Comparison of ENCODE assay signal across 11 cellular contexts in genomic region chr3:66488492-66488891, GRCh38. TPM values are rescaled to one million over a fixed set of nuclear protein-coding genes. Genes with fewer than 3 reads are reported as not detected.
DNase-seq lines count a peak whose midpoint lies in the region; ATAC-seq and TF ChIP-seq lines count a peak whose summit lies in the region.
"Had no signal": no experiment of that assay in that cellular context is flagged by ENCODE, and none has a peak within 500 bp of the region (broad histone marks: within the 10 kb centered on the region; RNA-seq: fewer than 3 reads in every experiment).

No MANE protein-coding gene starts in this region.

- no peak for DNase-seq in naive thymus-derived CD4-positive, alpha-beta T cell
- DNase-seq in A172 (ENCODE audit: low spot score) (no peak), GM13977 (ENCODE audit: low spot score) (no peak), NCI-H82 treated with DMSO at 0.1 percent for 48 hours (lab: John Stamatoyannopoulos, UW; ENCODE audit: unreplicated experiment) (no peak)
- DNase-seq: NCI-H2081 had no signal

- peak overlapping the region in 8 of 11 experiments; percentile 49 to 87 (median 80); a peak in 15 of 22 replicates for H3K27ac ChIP-seq in BLaER1 treated with 17β-estradiol and CSF1 and Interleukin-3, amounts not matched to agents 10 nM and 100 nM
- peak overlapping the region; percentile 82; the same call in 1 of the 2 replicates for H3K27ac ChIP-seq in VCaP
- peak overlapping the region; percentile 38 for H3K27ac ChIP-seq in naive thymus-derived CD4-positive, alpha-beta T cell (ENCODE audit: low read depth, low read length)
- H3K27ac ChIP-seq: cardiac muscle cell had no signal

- peak overlapping the region in 6 of 11 experiments; percentile 57 to 80 (median 74); a peak in 10 of 22 replicates for H3K9ac ChIP-seq in BLaER1 treated with 17β-estradiol and CSF1 and Interleukin-3, amounts not matched to agents 10 nM and 100 nM

- peaks cover 42 to 85% (median 78%) of the 10 kb centered on the region in 7 donors for H3K4me1 Mint-ChIP-seq in naive thymus-derived CD4-positive, alpha-beta T cell

- no peaks in the 10 kb centered on the region for H3K9me3 ChIP-seq in BLaER1 treated with 17β-estradiol and CSF1 and Interleukin-3, amounts not matched to agents 10 nM and 100 nM (replicated peaks in 1 of 11)
- H3K9me3 ChIP-seq in naive thymus-derived CD4-positive, alpha-beta T cell (ENCODE audit: control insufficient read depth in 2 of 3, low read length in 3 of 3) = no peaks in the 10 kb centered on the region

- intact Hi-C loops in naive thymus-derived CD4-positive, alpha-beta T cell (cut with micrococcal nuclease) = loop anchor here in 1 of 2 donors (5.0 kb wide), 1 partner anchor 1569 kb away; no protein-coding TSS in a partner anchor

- H3K4me2 ChIP-seq in BLaER1 treated with 17β-estradiol and CSF1 and Interleukin-3, amounts not matched to agents 10 nM and 100 nM = peak overlapping the region; percentile 15 to 97 (median 93); a peak in 19 of 22 replicates

- H3K4me3 Mint-ChIP-seq in naive thymus-derived CD4-positive, alpha-beta T cell = peak overlapping the region in 8 of 10 donors; percentile 15 to 81 (median 64)
- H3K4me3 Mint-ChIP-seq: CD14-positive monocyte had no signal

- in situ Hi-C loops in GM13977 (cut with MboI; ENCODE audit: low pct_unique_long_range_greater_than_20kb, low sequenced_read_pairs, unreplicated experiment) = no loop called here

- no peak overlapping the region for H3K4me3 ChIP-seq in BLaER1 treated with 17β-estradiol and CSF1 and Interleukin-3, amounts not matched to agents 10 nM and 100 nM
- H3K4me3 ChIP-seq in naive thymus-derived CD4-positive, alpha-beta T cell (ENCODE audit: low read length) = no peak overlapping the region
- H3K4me3 ChIP-seq: cardiac muscle cell had no signal

- H3K9me3 Mint-ChIP-seq in naive thymus-derived CD4-positive, alpha-beta T cell = no peaks in the 10 kb centered on the region
- H3K9me3 Mint-ChIP-seq: CD14-positive monocyte had no signal

- POLR2A ChIA-PET in naive thymus-derived CD4-positive, alpha-beta T cell (lab: Charles Lee) = interaction anchor here (0.7 kb wide), 1 partner anchor 29 kb away, joined by 3 read pairs; no protein-coding TSS in a partner anchor

- peaks cover 0 to 31% (median 3%) of the 10 kb centered on the region in 5 donors for H3K36me3 Mint-ChIP-seq in naive thymus-derived CD4-positive, alpha-beta T cell
- H3K36me3 Mint-ChIP-seq: CD14-positive monocyte had no signal

- CTCF ChIA-PET in naive thymus-derived CD4-positive, alpha-beta T cell (lab: Charles Lee) = no interaction called here

- TF ChIP-seq CTCF in VCaP (conservative IDR thresholded peaks at IDR 0.05) = no peak
- TF ChIP-seq CTCF in GM13977 (IDR thresholded peaks at IDR 0.05; ENCODE audit: extremely low read depth, insufficient read depth, missing control alignments) = no peak

- peaks cover 71 to 100% (median 100%) of the 10 kb centered on the region in 10 experiments for H3K4me1 ChIP-seq in BLaER1 treated with 17β-estradiol and CSF1 and Interleukin-3, amounts not matched to agents 10 nM and 100 nM
- H3K4me1 ChIP-seq in naive thymus-derived CD4-positive, alpha-beta T cell (ENCODE audit: control insufficient read depth in 2 of 2, insufficient read depth in 2 of 2, low read length in 2 of 2) = peaks cover 50 to 55% of the 10 kb centered on the region in 2 donors

- peak overlapping the region; percentile 68 to 96 (median 82) for H3K27ac Mint-ChIP-seq in naive thymus-derived CD4-positive, alpha-beta T cell

- H4K20me1 ChIP-seq in BLaER1 treated with 17β-estradiol and CSF1 and Interleukin-3, amounts not matched to agents 10 nM and 100 nM = peaks cover 0 to 6% (median 0%) of the 10 kb centered on the region in 11 experiments; a peak in 3 of 22 replicates

- H3K27me3 Mint-ChIP-seq in naive thymus-derived CD4-positive, alpha-beta T cell = peaks cover 0 to 3% (median 0%) of the 10 kb centered on the region in 5 donors

- H3K36me3 ChIP-seq in BLaER1 treated with 17β-estradiol and CSF1 and Interleukin-3, amounts not matched to agents 10 nM and 100 nM = peaks cover 0 to 5% (median 0%) of the 10 kb centered on the region in 11 experiments; a peak in 2 of 22 replicates
- H3K36me3 ChIP-seq in naive thymus-derived CD4-positive, alpha-beta T cell (ENCODE audit: control insufficient read depth in 2 of 3, insufficient read depth in 3 of 3, low read length in 3 of 3) = no peaks in the 10 kb centered on the region
- H3K36me3 ChIP-seq: cardiac muscle cell had no signal

- ATAC-seq in GM18907 (IDR thresholded peaks at IDR 0.05; ENCODE audit: unreplicated experiment) = peak; percentile 42
- ATAC-seq in naive thymus-derived CD4-positive, alpha-beta T cell = peak; percentile 44
- no peak for ATAC-seq in HG02938 (IDR thresholded peaks at IDR 0.05; ENCODE audit: unreplicated experiment)

- no peaks in the 10 kb centered on the region for H3K27me3 ChIP-seq in BLaER1 treated with 17β-estradiol and CSF1 and Interleukin-3, amounts not matched to agents 10 nM and 100 nM
- no peaks in the 10 kb centered on the region for H3K27me3 ChIP-seq in naive thymus-derived CD4-positive, alpha-beta T cell (ENCODE audit: control insufficient read depth in 2 of 2, insufficient read depth in 2 of 2, low read length in 2 of 2)
- H3K27me3 ChIP-seq: cardiac muscle cell had no signal

RNA-seq across cellular contexts. Expression of gene LRIG1, which starts 12.3 kb away (rescaled TPM):
- 10 to 100 TPM; 28.5 to 46.3 (median 34.4) TPM for total RNA-seq in naive thymus-derived CD4-positive, alpha-beta T cell
- polyA plus RNA-seq in naive thymus-derived CD4-positive, alpha-beta T cell = 10 to 100 TPM; 14.5 to 35.2 TPM
- 26.7 and 32.0 TPM in 2 replicates for total RNA-seq in A172 (2014; rRNA removed; shearing (Covaris generic))
